Comparison of ENCODE assay signal across 1 cellular context in genomic region chr6:36028088-36028886, GRCh38.
TF ChIP-seq lines count a peak whose summit lies in the region.

No MANE protein-coding gene starts in this region.

TF ChIP-seq in HepG2, 621 proteins besides CTCF, POLR2A, EP300 and RAD21 (continued from another document and continues in another):
- TF ChIP-seq ZBED4 (CRISPR knock-in tag; IDR thresholded peaks at IDR 0.05; ENCODE audit: borderline replicate concordance) (no peak), RFX5 (IDR thresholded peaks at IDR 0.05; ENCODE audit: low read depth, low read length) (no peak), TRAFD1 (CRISPR knock-in tag; IDR thresholded peaks at IDR 0.05; ENCODE audit: borderline replicate concordance) (no peak), RFX1 (IDR thresholded peaks at IDR 0.05) (no peak), MAF1 (CRISPR knock-in tag; IDR thresholded peaks at IDR 0.05; ENCODE audit: borderline replicate concordance) (no peak), ZHX1 (CRISPR knock-in tag; IDR thresholded peaks at IDR 0.05; ENCODE audit: low read depth) (no peak), ZSCAN29 (CRISPR knock-in tag; conservative IDR thresholded peaks at IDR 0.05) (0 out of 2 replicates have a peak, but pooled peaks have one; percentile 10), MYC (CRISPR knock-in tag; IDR thresholded peaks at IDR 0.05; ENCODE audit: borderline replicate concordance) (peak; percentile 7; the same call in 1 of the 2 replicates), ISL2 (CRISPR knock-in tag; IDR thresholded peaks at IDR 0.05) (no peak), SP1 (IDR thresholded peaks at IDR 0.05) (no peak), SP1 (CRISPR knock-in tag; IDR thresholded peaks at IDR 0.05) (peak; percentile 10; the same call in 1 of the 2 replicates), HMGA1 (CRISPR knock-in tag; conservative IDR thresholded peaks at IDR 0.05) (no peak), RBFOX2 (IDR thresholded peaks at IDR 0.05; ENCODE audit: low read depth, low read length) (peak; percentile 74), ZZZ3 (CRISPR knock-in tag; IDR thresholded peaks at IDR 0.05; ENCODE audit: borderline replicate concordance) (no peak), ZFP36 (IDR thresholded peaks at IDR 0.05; ENCODE audit: borderline replicate concordance, low read depth, low read length, partially characterized antibody) (no peak), ZNF556 (CRISPR knock-in tag; IDR thresholded peaks at IDR 0.05; ENCODE audit: borderline replicate concordance) (no peak), ZSCAN21 (CRISPR knock-in tag; IDR thresholded peaks at IDR 0.05; ENCODE audit: borderline replicate concordance) (peak; percentile 96), ZNF264 (CRISPR knock-in tag; IDR thresholded peaks at IDR 0.05) (no peak), SATB2 (CRISPR knock-in tag; IDR thresholded peaks at IDR 0.05) (no peak), KDM4B (CRISPR knock-in tag; IDR thresholded peaks at IDR 0.05) (no peak), ZNF256 (CRISPR knock-in tag; conservative IDR thresholded peaks at IDR 0.05) (no peak; the same call in 1 of the 2 replicates), SRSF9 (IDR thresholded peaks at IDR 0.05; ENCODE audit: borderline replicate concordance, insufficient read depth, low read depth, low read length, poor library complexity, severe bottlenecking) (no peak), RBM22 (optimal IDR thresholded peaks at IDR 0.05; ENCODE audit: low read length) (no peak), RARA (CRISPR knock-in tag; IDR thresholded peaks at IDR 0.05) (0 out of 2 replicates have a peak, but pooled peaks have one; percentile 11), CREM (IDR thresholded peaks at IDR 0.05) (no peak), CREM (CRISPR knock-in tag; IDR thresholded peaks at IDR 0.05) (peak; percentile 10; the same call in 1 of the 2 replicates), ZNF75D (CRISPR knock-in tag; IDR thresholded peaks at IDR 0.05; ENCODE audit: borderline replicate concordance) (no peak), ZNF816 (CRISPR knock-in tag; IDR thresholded peaks at IDR 0.05; ENCODE audit: borderline replicate concordance) (no peak), ATM (IDR thresholded peaks at IDR 0.05; ENCODE audit: borderline replicate concordance) (no peak), FOSL2 (CRISPR knock-in tag; IDR thresholded peaks at IDR 0.05) (no peak)
- TF ChIP-seq, protein P1, sequence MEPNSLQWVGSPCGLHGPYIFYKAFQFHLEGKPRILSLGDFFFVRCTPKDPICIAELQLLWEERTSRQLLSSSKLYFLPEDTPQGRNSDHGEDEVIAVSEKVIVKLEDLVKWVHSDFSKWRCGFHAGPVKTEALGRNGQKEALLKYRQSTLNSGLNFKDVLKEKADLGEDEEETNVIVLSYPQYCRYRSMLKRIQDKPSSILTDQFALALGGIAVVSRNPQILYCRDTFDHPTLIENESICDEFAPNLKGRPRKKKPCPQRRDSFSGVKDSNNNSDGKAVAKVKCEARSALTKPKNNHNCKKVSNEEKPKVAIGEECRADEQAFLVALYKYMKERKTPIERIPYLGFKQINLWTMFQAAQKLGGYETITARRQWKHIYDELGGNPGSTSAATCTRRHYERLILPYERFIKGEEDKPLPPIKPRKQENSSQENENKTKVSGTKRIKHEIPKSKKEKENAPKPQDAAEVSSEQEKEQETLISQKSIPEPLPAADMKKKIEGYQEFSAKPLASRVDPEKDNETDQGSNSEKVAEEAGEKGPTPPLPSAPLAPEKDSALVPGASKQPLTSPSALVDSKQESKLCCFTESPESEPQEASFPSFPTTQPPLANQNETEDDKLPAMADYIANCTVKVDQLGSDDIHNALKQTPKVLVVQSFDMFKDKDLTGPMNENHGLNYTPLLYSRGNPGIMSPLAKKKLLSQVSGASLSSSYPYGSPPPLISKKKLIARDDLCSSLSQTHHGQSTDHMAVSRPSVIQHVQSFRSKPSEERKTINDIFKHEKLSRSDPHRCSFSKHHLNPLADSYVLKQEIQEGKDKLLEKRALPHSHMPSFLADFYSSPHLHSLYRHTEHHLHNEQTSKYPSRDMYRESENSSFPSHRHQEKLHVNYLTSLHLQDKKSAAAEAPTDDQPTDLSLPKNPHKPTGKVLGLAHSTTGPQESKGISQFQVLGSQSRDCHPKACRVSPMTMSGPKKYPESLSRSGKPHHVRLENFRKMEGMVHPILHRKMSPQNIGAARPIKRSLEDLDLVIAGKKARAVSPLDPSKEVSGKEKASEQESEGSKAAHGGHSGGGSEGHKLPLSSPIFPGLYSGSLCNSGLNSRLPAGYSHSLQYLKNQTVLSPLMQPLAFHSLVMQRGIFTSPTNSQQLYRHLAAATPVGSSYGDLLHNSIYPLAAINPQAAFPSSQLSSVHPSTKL (CRISPR knock-in tag; IDR thresholded peaks at IDR 0.05): no peak
- TF ChIP-seq, protein P2, sequence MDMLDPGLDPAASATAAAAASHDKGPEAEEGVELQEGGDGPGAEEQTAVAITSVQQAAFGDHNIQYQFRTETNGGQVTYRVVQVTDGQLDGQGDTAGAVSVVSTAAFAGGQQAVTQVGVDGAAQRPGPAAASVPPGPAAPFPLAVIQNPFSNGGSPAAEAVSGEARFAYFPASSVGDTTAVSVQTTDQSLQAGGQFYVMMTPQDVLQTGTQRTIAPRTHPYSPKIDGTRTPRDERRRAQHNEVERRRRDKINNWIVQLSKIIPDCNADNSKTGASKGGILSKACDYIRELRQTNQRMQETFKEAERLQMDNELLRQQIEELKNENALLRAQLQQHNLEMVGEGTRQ (IDR thresholded peaks at IDR 0.05; ENCODE audit: low read depth, low read length): no peak
- TF ChIP-seq, protein P2 (CRISPR knock-in tag; IDR thresholded peaks at IDR 0.05; ENCODE audit: borderline replicate concordance): no peak
- TF ChIP-seq, protein P3, sequence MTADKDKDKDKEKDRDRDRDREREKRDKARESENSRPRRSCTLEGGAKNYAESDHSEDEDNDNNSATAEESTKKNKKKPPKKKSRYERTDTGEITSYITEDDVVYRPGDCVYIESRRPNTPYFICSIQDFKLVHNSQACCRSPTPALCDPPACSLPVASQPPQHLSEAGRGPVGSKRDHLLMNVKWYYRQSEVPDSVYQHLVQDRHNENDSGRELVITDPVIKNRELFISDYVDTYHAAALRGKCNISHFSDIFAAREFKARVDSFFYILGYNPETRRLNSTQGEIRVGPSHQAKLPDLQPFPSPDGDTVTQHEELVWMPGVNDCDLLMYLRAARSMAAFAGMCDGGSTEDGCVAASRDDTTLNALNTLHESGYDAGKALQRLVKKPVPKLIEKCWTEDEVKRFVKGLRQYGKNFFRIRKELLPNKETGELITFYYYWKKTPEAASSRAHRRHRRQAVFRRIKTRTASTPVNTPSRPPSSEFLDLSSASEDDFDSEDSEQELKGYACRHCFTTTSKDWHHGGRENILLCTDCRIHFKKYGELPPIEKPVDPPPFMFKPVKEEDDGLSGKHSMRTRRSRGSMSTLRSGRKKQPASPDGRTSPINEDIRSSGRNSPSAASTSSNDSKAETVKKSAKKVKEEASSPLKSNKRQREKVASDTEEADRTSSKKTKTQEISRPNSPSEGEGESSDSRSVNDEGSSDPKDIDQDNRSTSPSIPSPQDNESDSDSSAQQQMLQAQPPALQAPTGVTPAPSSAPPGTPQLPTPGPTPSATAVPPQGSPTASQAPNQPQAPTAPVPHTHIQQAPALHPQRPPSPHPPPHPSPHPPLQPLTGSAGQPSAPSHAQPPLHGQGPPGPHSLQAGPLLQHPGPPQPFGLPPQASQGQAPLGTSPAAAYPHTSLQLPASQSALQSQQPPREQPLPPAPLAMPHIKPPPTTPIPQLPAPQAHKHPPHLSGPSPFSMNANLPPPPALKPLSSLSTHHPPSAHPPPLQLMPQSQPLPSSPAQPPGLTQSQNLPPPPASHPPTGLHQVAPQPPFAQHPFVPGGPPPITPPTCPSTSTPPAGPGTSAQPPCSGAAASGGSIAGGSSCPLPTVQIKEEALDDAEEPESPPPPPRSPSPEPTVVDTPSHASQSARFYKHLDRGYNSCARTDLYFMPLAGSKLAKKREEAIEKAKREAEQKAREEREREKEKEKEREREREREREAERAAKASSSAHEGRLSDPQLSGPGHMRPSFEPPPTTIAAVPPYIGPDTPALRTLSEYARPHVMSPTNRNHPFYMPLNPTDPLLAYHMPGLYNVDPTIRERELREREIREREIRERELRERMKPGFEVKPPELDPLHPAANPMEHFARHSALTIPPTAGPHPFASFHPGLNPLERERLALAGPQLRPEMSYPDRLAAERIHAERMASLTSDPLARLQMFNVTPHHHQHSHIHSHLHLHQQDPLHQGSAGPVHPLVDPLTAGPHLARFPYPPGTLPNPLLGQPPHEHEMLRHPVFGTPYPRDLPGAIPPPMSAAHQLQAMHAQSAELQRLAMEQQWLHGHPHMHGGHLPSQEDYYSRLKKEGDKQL (CRISPR knock-in tag; IDR thresholded peaks at IDR 0.05; ENCODE audit: low read depth): no peak
- TF ChIP-seq, protein P4, sequence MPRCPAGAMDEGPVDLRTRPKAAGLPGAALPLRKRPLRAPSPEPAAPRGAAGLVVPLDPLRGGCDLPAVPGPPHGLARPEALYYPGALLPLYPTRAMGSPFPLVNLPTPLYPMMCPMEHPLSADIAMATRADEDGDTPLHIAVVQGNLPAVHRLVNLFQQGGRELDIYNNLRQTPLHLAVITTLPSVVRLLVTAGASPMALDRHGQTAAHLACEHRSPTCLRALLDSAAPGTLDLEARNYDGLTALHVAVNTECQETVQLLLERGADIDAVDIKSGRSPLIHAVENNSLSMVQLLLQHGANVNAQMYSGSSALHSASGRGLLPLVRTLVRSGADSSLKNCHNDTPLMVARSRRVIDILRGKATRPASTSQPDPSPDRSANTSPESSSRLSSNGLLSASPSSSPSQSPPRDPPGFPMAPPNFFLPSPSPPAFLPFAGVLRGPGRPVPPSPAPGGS (CRISPR knock-in tag; IDR thresholded peaks at IDR 0.05): 0 out of 2 replicates have a peak, but pooled peaks have one; percentile 8
